19 cellular contexts compared by ENCODE assay signal in the genomic region with DNA sequence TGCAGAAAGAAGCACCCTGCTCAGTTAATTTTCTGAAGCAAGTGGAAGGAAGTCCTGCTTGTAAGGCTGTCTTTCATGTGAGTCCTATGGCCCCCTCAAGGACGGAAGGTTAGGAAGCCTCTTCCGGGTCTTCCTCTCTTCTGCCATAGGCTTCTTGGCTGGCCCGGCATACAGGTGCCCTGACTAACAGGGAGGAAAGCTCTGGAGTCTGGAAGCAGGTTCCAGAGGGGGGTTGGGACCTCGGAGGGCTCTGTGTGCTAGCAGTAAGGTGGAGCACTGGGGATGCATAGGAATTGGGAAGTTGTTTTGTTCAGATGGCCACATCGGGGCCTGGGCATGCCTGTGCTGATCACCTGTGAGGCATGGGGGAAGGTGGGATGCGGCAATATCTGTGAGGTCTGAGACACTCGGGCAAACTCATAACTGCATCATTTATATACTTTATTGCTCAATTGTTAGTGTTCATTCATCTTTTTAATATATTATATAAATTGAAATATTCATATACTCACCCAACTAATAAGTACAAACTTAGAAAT.
"Had no signal": no experiment of that assay in that cellular context is flagged by ENCODE, and none has a peak within 500 bp of the region (broad histone marks: within the 10 kb centered on the region; RNA-seq: fewer than 3 reads in every experiment).

No MANE protein-coding gene starts in this region.

- H3K36me3 ChIP-seq: transverse colon had no signal

- H3K9ac ChIP-seq: parathyroid adenoma had no signal

- H3K4me3 Mint-ChIP-seq: naive B cell, nephron had no signal

- H3K4me1 Mint-ChIP-seq: nephron had no signal

- H3K27ac ChIP-seq: heart left ventricle, parathyroid adenoma, psoas muscle, spleen, stomach, thoracic aorta, transverse colon had no signal

- H3K27me3 Mint-ChIP-seq: naive B cell had no signal

- ATAC-seq: heart left ventricle, psoas muscle, sciatic nerve had no signal

- H3K9me3 Mint-ChIP-seq: naive B cell, nephron had no signal

- H3K27ac Mint-ChIP-seq: nephron had no signal

- H2AFZ ChIP-seq: parathyroid adenoma had no signal

- DNase-seq: dermis blood vessel endothelial cell; heart left ventricle; hippocampal formation; kidney glomerular epithelial cell; mesendoderm; naive B cell; psoas muscle; retina; spleen; stimulated activated CD4-positive, alpha-beta T cell treated with anti-CD3 and anti-CD28 coated beads, Interleukin-2, amount 100 ng/mL, for 24 hours; stimulated activated CD4-positive, alpha-beta T cell treated with anti-CD3 and anti-CD28 coated beads, Interleukin-4, amount 100 ng/mL, for 4 hours; stimulated activated naive CD4-positive, alpha-beta T cell; stomach; substantia nigra; transverse colon had no signal

- H3K9me3 ChIP-seq: heart left ventricle, psoas muscle, spleen, stomach, thoracic aorta, transverse colon had no signal

- H3K4me3 ChIP-seq: heart left ventricle, psoas muscle, spleen, stomach, thoracic aorta, transverse colon had no signal

- H3K27me3 ChIP-seq: heart left ventricle, spleen, stomach, transverse colon had no signal
